In genomic region chr17:75806822-75807500, GRCh38 we compare ENCODE assay signal across 1 cellular context.
TF ChIP-seq lines count a peak whose summit lies in the region.

No MANE protein-coding gene starts in this region.

TF ChIP-seq in H1, 55 proteins besides CTCF, POLR2A, EP300 and RAD21:
- TF ChIP-seq SIRT6 (IDR thresholded peaks at IDR 0.05; ENCODE audit: low read length) (no peak), SIX5 (IDR thresholded peaks at IDR 0.05; ENCODE audit: low read depth, low read length) (no peak), SP1 (IDR thresholded peaks at IDR 0.05; ENCODE audit: low read depth, low read length) (no peak), PHF8 (conservative IDR thresholded peaks at IDR 0.05; ENCODE audit: low read depth, low read length) (no peak), EGR1 (IDR thresholded peaks at IDR 0.05; ENCODE audit: borderline replicate concordance, low read depth, low read length) (no peak)
